In the genomic region with DNA sequence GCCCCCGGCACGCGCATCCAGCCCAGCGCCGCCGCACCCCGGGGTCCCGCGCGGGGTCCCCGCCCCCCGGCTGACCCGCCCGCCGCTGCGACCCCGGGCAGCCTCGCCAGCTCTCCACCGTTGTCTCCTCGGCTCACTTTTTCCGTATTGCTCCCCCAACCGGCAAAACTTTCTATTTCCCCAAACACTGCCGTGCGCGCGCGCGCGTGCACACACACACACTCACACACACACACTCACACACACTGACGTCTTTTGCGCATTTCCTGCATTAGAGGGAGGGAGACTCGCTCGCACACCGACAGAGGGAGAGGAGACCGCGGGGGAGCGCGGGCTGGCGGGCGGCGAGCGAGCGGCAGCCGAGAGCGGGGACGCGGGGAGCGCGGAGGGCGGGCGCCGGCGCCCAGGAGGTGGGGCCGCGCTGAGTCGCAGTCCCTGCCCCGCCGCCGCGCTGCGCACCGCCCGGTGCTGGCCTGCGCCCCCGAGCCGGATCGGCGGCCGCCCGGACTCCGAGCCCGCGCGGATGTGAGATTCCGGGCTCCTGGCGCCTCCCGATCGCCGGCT, we compare ENCODE assay signal across 8 cellular contexts.
DNase-seq lines count a peak whose midpoint lies in the region; ATAC-seq and TF ChIP-seq lines count a peak whose summit lies in the region.

No MANE protein-coding gene starts in this region.

- no peaks in the 10 kb centered on the region for H3K9me3 ChIP-seq in mucosa of stomach (ENCODE audit: control insufficient read depth, low read length)

- DNase-seq in DMS 273 treated with DMSO at 0.1 percent for 48 hours (lab: John Stamatoyannopoulos, UW): peak; percentile 89
- peak in 73 of 76 experiments; percentile 23 to 90 (median 73) for DNase-seq in HUDEP-2 (lab: John Stamatoyannopoulos, UW; ENCODE audit: unreplicated experiment in 76 of 76)
- peak; percentile 93 for DNase-seq in OCI-M1 (lab: John Stamatoyannopoulos, UW)
- peak; percentile 95 for DNase-seq in activated T-cell treated with anti-CD3 and anti-CD28 coated beads, Interleukin-2, amount 50 U/mL, for 1 hour
- peak; percentile 87 for DNase-seq in erythroblast (lab: John Stamatoyannopoulos, UW)
- peak; percentile 88 to 90 for DNase-seq in stimulated activated CD8-positive, alpha-beta memory T cell treated with anti-CD3 and anti-CD28 coated beads, Interleukin-4, amount 100 ng/mL, for 4 hours (ENCODE audit: low read depth in 2 of 2, low spot score in 1 of 2)

- peak; percentile 68 for ATAC-seq in GM21381 (IDR thresholded peaks at IDR 0.05; ENCODE audit: unreplicated experiment)

- peak overlapping the region; percentile 87 for H3K4me3 ChIP-seq in mucosa of stomach (ENCODE audit: low read length)

- H3K4me1 ChIP-seq in mucosa of stomach (ENCODE audit: control insufficient read depth, insufficient read depth, low read length): no peaks in the 10 kb centered on the region

- H3K27me3 ChIP-seq in mucosa of stomach (ENCODE audit: control insufficient read depth, insufficient read depth, low read length): no peaks in the 10 kb centered on the region

- H3K9ac ChIP-seq in mucosa of stomach (ENCODE audit: low read length): peak overlapping the region; percentile 96

- TF ChIP-seq POLR2A in erythroblast (IDR thresholded peaks at IDR 0.05; ENCODE audit: low read length): peak; percentile 57

- no peaks in the 10 kb centered on the region for H3K36me3 ChIP-seq in mucosa of stomach (ENCODE audit: control insufficient read depth, insufficient read depth, low read length)

Comparison
In these comparisons a context has a peak if more than half of its experiments do, and no peak if none do; other contexts are left out.
1. Peak in every context shown above with its lines: DNase-seq, ATAC-seq and H3K4me3 ChIP-seq.